Comparison of ENCODE assay signal across 1 cellular context in genomic region chr20:50056951-50057403, GRCh38.
A peak's percentile ranks its signal among the peaks of the same experiment; 100 is the strongest.
TF ChIP-seq lines count a peak whose summit lies in the region.

No MANE protein-coding gene starts in this region.

TF ChIP-seq in K562, 482 proteins besides CTCF, POLR2A, EP300 and RAD21 (continued from another document):
- TF ChIP-seq USF1 (CRISPR knock-in tag; IDR thresholded peaks at IDR 0.05) (0 out of 2 replicates have a peak, but pooled peaks have one; percentile 20), FOSL1 (tag; conservative IDR thresholded peaks at IDR 0.05) (no peak)
- TF ChIP-seq, protein P1, sequence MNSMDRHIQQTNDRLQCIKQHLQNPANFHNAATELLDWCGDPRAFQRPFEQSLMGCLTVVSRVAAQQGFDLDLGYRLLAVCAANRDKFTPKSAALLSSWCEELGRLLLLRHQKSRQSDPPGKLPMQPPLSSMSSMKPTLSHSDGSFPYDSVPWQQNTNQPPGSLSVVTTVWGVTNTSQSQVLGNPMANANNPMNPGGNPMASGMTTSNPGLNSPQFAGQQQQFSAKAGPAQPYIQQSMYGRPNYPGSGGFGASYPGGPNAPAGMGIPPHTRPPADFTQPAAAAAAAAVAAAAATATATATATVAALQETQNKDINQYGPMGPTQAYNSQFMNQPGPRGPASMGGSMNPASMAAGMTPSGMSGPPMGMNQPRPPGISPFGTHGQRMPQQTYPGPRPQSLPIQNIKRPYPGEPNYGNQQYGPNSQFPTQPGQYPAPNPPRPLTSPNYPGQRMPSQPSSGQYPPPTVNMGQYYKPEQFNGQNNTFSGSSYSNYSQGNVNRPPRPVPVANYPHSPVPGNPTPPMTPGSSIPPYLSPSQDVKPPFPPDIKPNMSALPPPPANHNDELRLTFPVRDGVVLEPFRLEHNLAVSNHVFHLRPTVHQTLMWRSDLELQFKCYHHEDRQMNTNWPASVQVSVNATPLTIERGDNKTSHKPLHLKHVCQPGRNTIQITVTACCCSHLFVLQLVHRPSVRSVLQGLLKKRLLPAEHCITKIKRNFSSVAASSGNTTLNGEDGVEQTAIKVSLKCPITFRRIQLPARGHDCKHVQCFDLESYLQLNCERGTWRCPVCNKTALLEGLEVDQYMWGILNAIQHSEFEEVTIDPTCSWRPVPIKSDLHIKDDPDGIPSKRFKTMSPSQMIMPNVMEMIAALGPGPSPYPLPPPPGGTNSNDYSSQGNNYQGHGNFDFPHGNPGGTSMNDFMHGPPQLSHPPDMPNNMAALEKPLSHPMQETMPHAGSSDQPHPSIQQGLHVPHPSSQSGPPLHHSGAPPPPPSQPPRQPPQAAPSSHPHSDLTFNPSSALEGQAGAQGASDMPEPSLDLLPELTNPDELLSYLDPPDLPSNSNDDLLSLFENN (IDR thresholded peaks at IDR 0.05; ENCODE audit: low read depth in 2 of 2, low read length in 2 of 2): no peak
